In genomic region chr11:20444537-20444936, GRCh38 we compare ENCODE assay signal across 1 cellular context.
TF ChIP-seq lines count a peak whose summit lies in the region.

No MANE protein-coding gene starts in this region.

TF ChIP-seq in GM23338, 12 proteins besides CTCF, POLR2A, EP300 and RAD21 (continued from another document):
- TF ChIP-seq, protein P1, sequence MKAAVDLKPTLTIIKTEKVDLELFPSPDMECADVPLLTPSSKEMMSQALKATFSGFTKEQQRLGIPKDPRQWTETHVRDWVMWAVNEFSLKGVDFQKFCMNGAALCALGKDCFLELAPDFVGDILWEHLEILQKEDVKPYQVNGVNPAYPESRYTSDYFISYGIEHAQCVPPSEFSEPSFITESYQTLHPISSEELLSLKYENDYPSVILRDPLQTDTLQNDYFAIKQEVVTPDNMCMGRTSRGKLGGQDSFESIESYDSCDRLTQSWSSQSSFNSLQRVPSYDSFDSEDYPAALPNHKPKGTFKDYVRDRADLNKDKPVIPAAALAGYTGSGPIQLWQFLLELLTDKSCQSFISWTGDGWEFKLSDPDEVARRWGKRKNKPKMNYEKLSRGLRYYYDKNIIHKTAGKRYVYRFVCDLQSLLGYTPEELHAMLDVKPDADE (IDR thresholded peaks at IDR 0.05), result no peak
- TF ChIP-seq EZH2 (IDR thresholded peaks at IDR 0.05; ENCODE audit: low read depth, unreplicated experiment), result no peak
- TF ChIP-seq EZH2phosphoT487 (IDR thresholded peaks at IDR 0.05; ENCODE audit: unreplicated experiment), result no peak
- TF ChIP-seq ZNF331 (CRISPR knock-in tag; IDR thresholded peaks at IDR 0.05; ENCODE audit: low read depth), result no peak
- no peak for TF ChIP-seq CREB1 (CRISPR knock-in tag; IDR thresholded peaks at IDR 0.05; ENCODE audit: low read depth)
- TF ChIP-seq, protein P2, sequence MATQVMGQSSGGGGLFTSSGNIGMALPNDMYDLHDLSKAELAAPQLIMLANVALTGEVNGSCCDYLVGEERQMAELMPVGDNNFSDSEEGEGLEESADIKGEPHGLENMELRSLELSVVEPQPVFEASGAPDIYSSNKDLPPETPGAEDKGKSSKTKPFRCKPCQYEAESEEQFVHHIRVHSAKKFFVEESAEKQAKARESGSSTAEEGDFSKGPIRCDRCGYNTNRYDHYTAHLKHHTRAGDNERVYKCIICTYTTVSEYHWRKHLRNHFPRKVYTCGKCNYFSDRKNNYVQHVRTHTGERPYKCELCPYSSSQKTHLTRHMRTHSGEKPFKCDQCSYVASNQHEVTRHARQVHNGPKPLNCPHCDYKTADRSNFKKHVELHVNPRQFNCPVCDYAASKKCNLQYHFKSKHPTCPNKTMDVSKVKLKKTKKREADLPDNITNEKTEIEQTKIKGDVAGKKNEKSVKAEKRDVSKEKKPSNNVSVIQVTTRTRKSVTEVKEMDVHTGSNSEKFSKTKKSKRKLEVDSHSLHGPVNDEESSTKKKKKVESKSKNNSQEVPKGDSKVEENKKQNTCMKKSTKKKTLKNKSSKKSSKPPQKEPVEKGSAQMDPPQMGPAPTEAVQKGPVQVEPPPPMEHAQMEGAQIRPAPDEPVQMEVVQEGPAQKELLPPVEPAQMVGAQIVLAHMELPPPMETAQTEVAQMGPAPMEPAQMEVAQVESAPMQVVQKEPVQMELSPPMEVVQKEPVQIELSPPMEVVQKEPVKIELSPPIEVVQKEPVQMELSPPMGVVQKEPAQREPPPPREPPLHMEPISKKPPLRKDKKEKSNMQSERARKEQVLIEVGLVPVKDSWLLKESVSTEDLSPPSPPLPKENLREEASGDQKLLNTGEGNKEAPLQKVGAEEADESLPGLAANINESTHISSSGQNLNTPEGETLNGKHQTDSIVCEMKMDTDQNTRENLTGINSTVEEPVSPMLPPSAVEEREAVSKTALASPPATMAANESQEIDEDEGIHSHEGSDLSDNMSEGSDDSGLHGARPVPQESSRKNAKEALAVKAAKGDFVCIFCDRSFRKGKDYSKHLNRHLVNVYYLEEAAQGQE (IDR thresholded peaks at IDR 0.05; ENCODE audit: unreplicated experiment), result no peak
TF ChIP-seq in GM23338: peak in this region for 0.
